Comparison of ENCODE assay signal across 17 cellular contexts in the genomic region with DNA sequence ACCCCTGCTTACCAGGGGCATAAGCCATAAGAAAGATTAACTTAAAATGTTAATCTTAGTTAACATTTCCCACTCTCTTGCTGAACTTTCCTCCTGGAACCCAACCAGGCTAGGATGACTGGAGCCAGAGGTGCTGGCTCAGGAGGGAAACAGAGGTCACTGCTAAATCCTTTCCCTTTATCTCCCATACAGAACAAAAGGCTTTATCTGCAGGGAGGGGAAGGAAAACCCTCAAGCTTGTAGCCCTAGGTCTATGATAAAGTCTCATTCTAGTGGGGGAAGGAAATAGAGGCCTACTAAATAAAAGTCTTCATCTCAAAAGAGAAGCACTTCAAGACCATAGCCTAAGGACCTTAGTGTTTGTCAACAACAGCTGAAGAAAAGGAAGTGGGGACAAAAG. TPM values are rescaled to one million over a fixed set of nuclear protein-coding genes. Genes with fewer than 3 reads are reported as not detected.
A peak's percentile ranks its signal among the peaks of the same experiment; 100 is the strongest.
DNase-seq lines count a peak whose midpoint lies in the region; ATAC-seq and TF ChIP-seq lines count a peak whose summit lies in the region.
"Had no signal": no experiment of that assay in that cellular context is flagged by ENCODE, and none has a peak within 500 bp of the region (broad histone marks: within the 10 kb centered on the region; RNA-seq: fewer than 3 reads in every experiment).

No MANE protein-coding gene starts in this region.

- no peak overlapping the region for H3K4ac ChIP-seq in H9 (ENCODE audit: low read depth, low read length)

- H3K14ac ChIP-seq in H9 (ENCODE audit: insufficient read depth, low read length): no peak overlapping the region

- H3K9me3 ChIP-seq in H9 (ENCODE audit: control insufficient read depth, low read depth, low read length): no peaks in the 10 kb centered on the region
- no peaks in the 10 kb centered on the region for H3K9me3 ChIP-seq in right lobe of liver
- no peaks in the 10 kb centered on the region for H3K9me3 ChIP-seq in ovary
- H3K9me3 ChIP-seq: HAP-1 had no signal

- H3K4me3 Mint-ChIP-seq in H9 (no peak overlapping the region), activated B cell treated with CpG ODN at 0.5 μM for 24 hours (no peak overlapping the region)

- peaks cover 10 to 11% of the 10 kb centered on the region in 2 experiments; a peak in 3 of 5 replicates for H3K9me3 Mint-ChIP-seq in H9
- H3K9me3 Mint-ChIP-seq in activated B cell treated with CpG ODN at 0.5 μM for 24 hours: peaks cover 17% of the 10 kb centered on the region

- no peak overlapping the region for H4K5ac ChIP-seq in H9 (ENCODE audit: insufficient read length, low read depth, low read length)

- H4K91ac ChIP-seq in H9 (ENCODE audit: insufficient read length, low read depth, low read length): no peak overlapping the region

- H2BK5ac ChIP-seq in H9 (ENCODE audit: insufficient read length, low read length): no peak overlapping the region

- peaks cover 36 to 51% (median 43%) of the 10 kb centered on the region in 3 experiments for H3K36me3 Mint-ChIP-seq in H9 (ENCODE audit: insufficient read depth in 1 of 3, low read depth in 3 of 3)
- H3K36me3 Mint-ChIP-seq in activated B cell treated with CpG ODN at 0.5 μM for 24 hours (ENCODE audit: low read depth): peaks cover 73% of the 10 kb centered on the region

- no peak overlapping the region for H3K4me2 ChIP-seq in H9 (ENCODE audit: insufficient read depth, insufficient read length, low read length)

- no peaks in the 10 kb centered on the region for H4K20me1 ChIP-seq in H9 (ENCODE audit: control insufficient read depth, insufficient read depth, insufficient read length)

- no peak overlapping the region for H3K56ac ChIP-seq in H9 (ENCODE audit: insufficient read length, low read depth, low read length)

- TF ChIP-seq EP300 in ovary (IDR thresholded peaks at IDR 0.05): no peak

- no peak overlapping the region for H2AFZ ChIP-seq in H9 (ENCODE audit: low read length)

- no peaks in the 10 kb centered on the region for H3K79me1 ChIP-seq in H9 (ENCODE audit: insufficient read depth, low read depth, low read length, poor library complexity, severe bottlenecking)

- H3K27me3 ChIP-seq in H9 (ENCODE audit: insufficient read depth, low read length) (no peaks in the 10 kb centered on the region), right lobe of liver (no peaks in the 10 kb centered on the region), ovary (no peaks in the 10 kb centered on the region)

- H3K27me3 Mint-ChIP-seq in H9 (ENCODE audit: low read depth) (no peaks in the 10 kb centered on the region; the same call in 1 of the 2 replicates), activated B cell treated with CpG ODN at 0.5 μM for 24 hours (no peaks in the 10 kb centered on the region)

- no peak overlapping the region for H2BK20ac ChIP-seq in H9 (ENCODE audit: low read depth, low read length, poor library complexity, severe bottlenecking)

- H2BK15ac ChIP-seq in H9 (ENCODE audit: low read depth, low read length): no peak overlapping the region

- no peak overlapping the region for H3K18ac ChIP-seq in H9 (ENCODE audit: insufficient read length, low read depth, low read length)

- TF ChIP-seq POLR2A in right lobe of liver (IDR thresholded peaks at IDR 0.05) (no peak), ovary (IDR thresholded peaks at IDR 0.05) (no peak)

- no peak overlapping the region for H2BK120ac ChIP-seq in H9 (ENCODE audit: low read depth, low read length, poor library complexity, severe bottlenecking)

- intact Hi-C loops in activated B cell treated with CpG ODN at 0.5 μM for 24 hours (cut with micrococcal nuclease) (no loop called here), right lobe of liver (cut with DNase I) (no loop called here), ovary (cut with DNase I) (no loop called here)

- H3K4me3 ChIP-seq in right lobe of liver: no peak overlapping the region
- no peak overlapping the region for H3K4me3 ChIP-seq in ovary
- H3K4me3 ChIP-seq: HAP-1 had no signal

- CTCF ChIA-PET in activated B cell treated with CpG ODN at 0.5 μM for 24 hours (lab: Charles Lee): no interaction called here

- H3T11ph ChIP-seq in H9 (ENCODE audit: low read length): no peak overlapping the region

- no peak overlapping the region for H2BK12ac ChIP-seq in H9 (ENCODE audit: insufficient read length, low read depth, low read length)

- peaks cover 13 to 17% of the 10 kb centered on the region in 2 experiments for H3K4me1 Mint-ChIP-seq in H9
- H3K4me1 Mint-ChIP-seq in activated B cell treated with CpG ODN at 0.5 μM for 24 hours: peaks cover 2% of the 10 kb centered on the region

- H3K23me2 ChIP-seq in H9 (ENCODE audit: insufficient read length, low read depth, low read length, poor library complexity, severe bottlenecking): no peaks in the 10 kb centered on the region

- no peak overlapping the region for H3K23ac ChIP-seq in H9 (ENCODE audit: insufficient read length, low read depth, low read length)

- no peak overlapping the region for H3K9ac ChIP-seq in H9 (ENCODE audit: extremely low read depth, insufficient read length, low read length)

- TF ChIP-seq CTCF in H9 (conservative IDR thresholded peaks at IDR 0.05) (no peak), activated B cell treated with CpG ODN at 0.5 μM for 24 hours (IDR thresholded peaks at IDR 0.05) (no peak), right lobe of liver (IDR thresholded peaks at IDR 0.05) (no peak), ovary (IDR thresholded peaks at IDR 0.05) (no peak)

- no peaks in the 10 kb centered on the region; the same call in 1 of the 2 replicates for H3K79me2 ChIP-seq in H9 (ENCODE audit: insufficient read depth, low read length)

- no peak overlapping the region for H4K8ac ChIP-seq in H9 (replicated peaks; ENCODE audit: insufficient read length, low read depth, low read length)

- H3K27ac ChIP-seq in H9 (ENCODE audit: insufficient read length, low read depth, low read length): no peak overlapping the region
- no peak overlapping the region for H3K27ac ChIP-seq in right lobe of liver
- no peak overlapping the region for H3K27ac ChIP-seq in ovary
- H3K27ac ChIP-seq: HL-60 had no signal

- no peak overlapping the region for H2AK5ac ChIP-seq in H9 (ENCODE audit: insufficient read length, low read length)

- DNase-seq in H9 (no peak), OCI-M1 (lab: John Stamatoyannopoulos, UW) (peak; percentile 40), activated B cell treated with CpG ODN at 0.5 μM for 24 hours (no peak), right lobe of liver (no peak), cerebellar cortex (ENCODE audit: low spot score) (no peak), ovary (no peak)
- DNase-seq: ACHN, C1 segment of cervical spinal cord, DMS79, MM.1S, NCI-H1092, NCI-H1436 treated with DMSO at 0.1 percent for 48 hours, NCI-H2029 treated with DMSO at 0.1 percent for 48 hours had no signal

- ATAC-seq in activated B cell treated with CpG ODN at 0.5 μM for 24 hours (ENCODE audit: low read depth): no peak
- peak; percentile 63 to 92 (median 82) for ATAC-seq in right lobe of liver
- ATAC-seq in HG02642 (IDR thresholded peaks at IDR 0.05; ENCODE audit: poor library complexity, unreplicated experiment): no peak
- ATAC-seq: Right ventricle myocardium inferior had no signal

- H3K27ac Mint-ChIP-seq in H9 (peak overlapping the region; percentile 22 to 59 (median 31); a peak in 3 of 7 replicates), activated B cell treated with CpG ODN at 0.5 μM for 24 hours (peak overlapping the region; percentile 3)

- H3K36me3 ChIP-seq in right lobe of liver: peaks cover 0 to 5% (median 2%) of the 10 kb centered on the region in 4 donors
- no peaks in the 10 kb centered on the region for H3K36me3 ChIP-seq in ovary
- H3K36me3 ChIP-seq: HAP-1 had no signal

- H3K4me1 ChIP-seq in H9 (ENCODE audit: insufficient read depth, low read length): 0 out of 2 replicates have a peak, but pooled peaks cover 4% of the 10 kb centered on the region
- peaks cover 0 to 7% (median 0%) of the 10 kb centered on the region in 4 donors for H3K4me1 ChIP-seq in right lobe of liver
- H3K4me1 ChIP-seq in ovary (ENCODE audit: insufficient read depth): no peaks in the 10 kb centered on the region
- H3K4me1 ChIP-seq: HAP-1 had no signal

- POLR2A ChIA-PET in activated B cell treated with CpG ODN at 0.5 μM for 24 hours (lab: Charles Lee): no interaction called here

RNA-seq across cellular contexts. Expression of a gene that starts 18.6 kb away (rescaled TPM):
- total RNA-seq in H9 (2021) (25.5 and 28.0 TPM in 2 replicates), activated B cell treated with CpG ODN at 0.5 μM for 24 hours (16.3 and 21.2 TPM in 2 replicates), right lobe of liver (10 to 100 TPM; 20.1 to 93.6 (median 53.6) TPM), ovary (10 to 100 TPM; 11.4 to 28.4 (median 21.9) TPM)
- 10 to 100 TPM in 1 of 2 donors, 1 to 10 TPM in 1; 9.7 to 20.5 TPM for polyA plus RNA-seq in ovary

RNA-seq across cellular contexts. Expression of a gene that starts 42.4 kb away (rescaled TPM):
- total RNA-seq in H9 (2021) (3.0 and 4.3 TPM in 2 replicates), activated B cell treated with CpG ODN at 0.5 μM for 24 hours (4.2 and 4.8 TPM in 2 replicates), right lobe of liver (10 to 100 TPM; 13.9 to 22.0 (median 14.7) TPM), ovary (10 to 100 TPM in 5 of 7 donors, 1 to 10 TPM in 2; 3.5 to 29.0 (median 12.2) TPM)
- polyA plus RNA-seq in ovary: 10 to 100 TPM; 12.7 to 51.2 TPM

Comparison
In these comparisons a context has a peak if more than half of its experiments do, and no peak if none do; other contexts are left out.
1. ATAC-seq: peak in right lobe of liver (4 of 4); none in activated B cell treated with CpG ODN at 0.5 μM for 24 hours (single experiment) and HG02642 (single experiment).